17 cellular contexts compared by ENCODE assay signal in the genomic region with DNA sequence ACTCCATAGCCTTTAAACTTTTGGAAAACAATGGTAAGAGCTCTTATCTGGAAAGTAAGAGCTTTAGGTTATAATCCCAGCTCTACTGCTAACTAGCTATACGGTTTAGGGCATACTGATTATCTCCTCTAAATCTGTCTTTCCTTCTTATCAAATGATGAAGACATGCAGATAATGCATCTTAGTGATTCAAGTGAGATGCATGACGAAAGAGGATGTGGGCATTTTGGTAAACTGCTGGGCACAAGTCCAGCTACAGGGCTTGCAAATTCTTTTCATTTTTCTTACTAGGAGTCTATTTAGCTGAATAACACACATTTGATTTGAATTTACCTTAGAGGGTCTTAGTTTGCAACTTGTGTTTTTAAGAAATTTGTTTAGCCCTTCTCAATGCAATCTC.
A peak's percentile ranks its signal among the peaks of the same experiment; 100 is the strongest.
DNase-seq lines count a peak whose midpoint lies in the region; ATAC-seq and TF ChIP-seq lines count a peak whose summit lies in the region.
"Had no signal": no experiment of that assay in that cellular context is flagged by ENCODE, and none has a peak within 500 bp of the region (broad histone marks: within the 10 kb centered on the region; RNA-seq: fewer than 3 reads in every experiment).

No MANE protein-coding gene starts in this region.

- in situ Hi-C loops in astrocyte of the cerebellum (cut with HindIII; ENCODE audit: low sequenced_read_pairs) = no loop called here

- H3K36me3 Mint-ChIP-seq in osteocyte (ENCODE audit: unreplicated experiment) = peaks cover 2% of the 10 kb centered on the region
- H3K36me3 Mint-ChIP-seq in activated CD8-positive, alpha-beta T cell treated with anti-CD3 and anti-CD28 coated beads, Interleukin-2, amount 10 ng/mL, durations not matched to agents 7 days and 5 days (ENCODE audit: low read depth) = no peaks in the 10 kb centered on the region
- H3K36me3 Mint-ChIP-seq: immature natural killer cell had no signal

- peak; percentile 68 for DNase-seq in AG10803 (ENCODE audit: low read depth)
- peak; percentile 7 for DNase-seq in MG63
- peak; percentile 56 for DNase-seq in astrocyte of the cerebellum (ENCODE audit: low read depth)
- peak; percentile 0 for DNase-seq in hepatocyte (ENCODE audit: low spot score)
- no peak for DNase-seq in ecto neural progenitor cell (ENCODE audit: low spot score)
- DNase-seq in DMS79 treated with DMSO at 0.1 percent for 48 hours (lab: John Stamatoyannopoulos, UW) = no peak
- no peak for DNase-seq in osteocyte (ENCODE audit: extremely low spot score, unreplicated experiment)
- no peak for DNase-seq in activated CD8-positive, alpha-beta T cell treated with anti-CD3 and anti-CD28 coated beads, Interleukin-2, amount 10 ng/mL, durations not matched to agents 7 days and 5 days
- DNase-seq: activated CD4-positive, alpha-beta T cell treated with anti-CD3 and anti-CD28 coated beads, Interleukin-2, amount 10 ng/mL, durations not matched to agents 24 days and 14 days; activated T-cell treated with anti-CD3 and anti-CD28 coated beads, Interleukin-2, amount 50 U/mL, for 72 hours; amygdala; DMS 273 treated with DMSO at 0.1 percent for 48 hours; gastrocnemius medialis; immature natural killer cell; mucosa of descending colon had no signal

- no peaks in the 10 kb centered on the region for H3K9me2 ChIP-seq in hepatocyte (replicated peaks; ENCODE audit: insufficient read depth)

- H3K27me3 ChIP-seq in MG63 = no peaks in the 10 kb centered on the region
- H3K27me3 ChIP-seq in hepatocyte = no peaks in the 10 kb centered on the region
- H3K27me3 ChIP-seq: gastrocnemius medialis had no signal

- H3K27ac ChIP-seq in hepatocyte = no peak overlapping the region
- H3K27ac ChIP-seq: gastrocnemius medialis had no signal

- H3K4me1 ChIP-seq in hepatocyte (ENCODE audit: insufficient read depth) = no peaks in the 10 kb centered on the region
- H3K4me1 ChIP-seq: gastrocnemius medialis, HAP-1 had no signal

- no peak overlapping the region for H3K4me3 Mint-ChIP-seq in osteocyte (ENCODE audit: unreplicated experiment)
- no peak overlapping the region for H3K4me3 Mint-ChIP-seq in activated CD8-positive, alpha-beta T cell treated with anti-CD3 and anti-CD28 coated beads, Interleukin-2, amount 10 ng/mL, durations not matched to agents 7 days and 5 days
- H3K4me3 Mint-ChIP-seq: activated CD4-positive, alpha-beta T cell treated with anti-CD3 and anti-CD28 coated beads, Interleukin-2, amount 10 ng/mL, durations not matched to agents 24 days and 14 days; activated T-cell treated with anti-CD3 and anti-CD28 coated beads, Interleukin-2, amount 50 U/mL, for 72 hours; immature natural killer cell had no signal

- CTCF ChIA-PET in activated CD8-positive, alpha-beta T cell treated with anti-CD3 and anti-CD28 coated beads, Interleukin-2, amount 10 ng/mL, durations not matched to agents 7 days and 5 days (lab: Charles Lee) = no interaction called here

- H3K36me3 ChIP-seq in MG63 (no peaks in the 10 kb centered on the region), hepatocyte (replicated peaks; ENCODE audit: insufficient read depth, low read depth) (no peaks in the 10 kb centered on the region)
- H3K36me3 ChIP-seq: gastrocnemius medialis, HAP-1 had no signal

- peaks cover 31% of the 10 kb centered on the region for H3K4me1 Mint-ChIP-seq in osteocyte (ENCODE audit: unreplicated experiment)
- H3K4me1 Mint-ChIP-seq in activated CD8-positive, alpha-beta T cell treated with anti-CD3 and anti-CD28 coated beads, Interleukin-2, amount 10 ng/mL, durations not matched to agents 7 days and 5 days (ENCODE audit: low read depth) = no peaks in the 10 kb centered on the region
- H3K4me1 Mint-ChIP-seq: activated CD4-positive, alpha-beta T cell treated with anti-CD3 and anti-CD28 coated beads, Interleukin-2, amount 10 ng/mL, durations not matched to agents 24 days and 14 days; immature natural killer cell had no signal

- H3K4me3 ChIP-seq in AG10803 (ENCODE audit: low read length) = no peak overlapping the region
- H3K4me3 ChIP-seq in MG63 = no peak overlapping the region
- no peak overlapping the region for H3K4me3 ChIP-seq in astrocyte of the cerebellum (ENCODE audit: low read depth, low read length)
- H3K4me3 ChIP-seq in hepatocyte = no peak overlapping the region
- H3K4me3 ChIP-seq: gastrocnemius medialis, HAP-1, mucosa of descending colon had no signal

- H2AFZ ChIP-seq in hepatocyte = no peak overlapping the region

- no peak overlapping the region for H3K4me2 ChIP-seq in hepatocyte

- 55% methylated on average over 2 of the region's 2 CpGs for WGBS in hepatocyte (ENCODE audit: low lambda C conversion rate, missing lambda C conversion rate)

- TF ChIP-seq CTCF in AG10803 (conservative IDR thresholded peaks at IDR 0.05; ENCODE audit: low read length) = no peak
- TF ChIP-seq CTCF in astrocyte of the cerebellum (IDR thresholded peaks at IDR 0.05; ENCODE audit: low read depth, low read length, missing control alignments) = no peak
- no peak for TF ChIP-seq CTCF in hepatocyte (IDR thresholded peaks at IDR 0.05; ENCODE audit: poor library complexity)
- TF ChIP-seq CTCF in osteocyte (IDR thresholded peaks at IDR 0.05) = no peak

- POLR2A ChIA-PET in activated CD8-positive, alpha-beta T cell treated with anti-CD3 and anti-CD28 coated beads, Interleukin-2, amount 10 ng/mL, durations not matched to agents 7 days and 5 days (lab: Charles Lee) = no interaction called here

- H3K9me3 Mint-ChIP-seq in osteocyte (ENCODE audit: unreplicated experiment) = peaks cover 20% of the 10 kb centered on the region
- peaks cover under 1% of the 10 kb centered on the region for H3K9me3 Mint-ChIP-seq in activated CD8-positive, alpha-beta T cell treated with anti-CD3 and anti-CD28 coated beads, Interleukin-2, amount 10 ng/mL, durations not matched to agents 7 days and 5 days (ENCODE audit: insufficient read depth)

- no peak overlapping the region for H3K27ac Mint-ChIP-seq in osteocyte (ENCODE audit: unreplicated experiment)
- H3K27ac Mint-ChIP-seq in activated CD8-positive, alpha-beta T cell treated with anti-CD3 and anti-CD28 coated beads, Interleukin-2, amount 10 ng/mL, durations not matched to agents 7 days and 5 days = no peak overlapping the region
- H3K27ac Mint-ChIP-seq: activated CD4-positive, alpha-beta T cell treated with anti-CD3 and anti-CD28 coated beads, Interleukin-2, amount 10 ng/mL, durations not matched to agents 24 days and 14 days; activated T-cell treated with anti-CD3 and anti-CD28 coated beads, Interleukin-2, amount 50 U/mL, for 72 hours; immature natural killer cell had no signal

- H3K9me3 ChIP-seq in MG63 (0 out of 2 replicates have a peak, but pooled peaks cover 2% of the 10 kb centered on the region), hepatocyte (ENCODE audit: low read depth) (no peaks in the 10 kb centered on the region)
- H3K9me3 ChIP-seq: gastrocnemius medialis, HAP-1, mucosa of descending colon had no signal

- no peaks in the 10 kb centered on the region for H4K20me1 ChIP-seq in hepatocyte (ENCODE audit: insufficient read depth, poor library complexity, severe bottlenecking)

- H3K27me3 Mint-ChIP-seq in osteocyte (ENCODE audit: unreplicated experiment) = no peaks in the 10 kb centered on the region
- H3K27me3 Mint-ChIP-seq in activated CD8-positive, alpha-beta T cell treated with anti-CD3 and anti-CD28 coated beads, Interleukin-2, amount 10 ng/mL, durations not matched to agents 7 days and 5 days (ENCODE audit: low read depth) = no peaks in the 10 kb centered on the region
- H3K27me3 Mint-ChIP-seq: activated CD4-positive, alpha-beta T cell treated with anti-CD3 and anti-CD28 coated beads, Interleukin-2, amount 10 ng/mL, durations not matched to agents 24 days and 14 days had no signal

- no peak for ATAC-seq in activated CD8-positive, alpha-beta T cell treated with anti-CD3 and anti-CD28 coated beads, Interleukin-2, amount 10 ng/mL, durations not matched to agents 7 days and 5 days
- ATAC-seq: activated T-cell treated with anti-CD3 and anti-CD28 coated beads, Interleukin-2, amount 50 U/mL, for 72 hours; gastrocnemius medialis; mucosa of descending colon; Panc1 had no signal

- H3K79me2 ChIP-seq in hepatocyte = no peaks in the 10 kb centered on the region

Comparison
In these comparisons a context has a peak if more than half of its experiments do, and no peak if none do; other contexts are left out.
1. DNase-seq: peak in AG10803 (single experiment), MG63 (single experiment), astrocyte of the cerebellum (single experiment) and hepatocyte (single experiment); none in ecto neural progenitor cell (single experiment), DMS79 treated with DMSO at 0.1 percent for 48 hours (single experiment), osteocyte (single experiment) and activated CD8-positive, alpha-beta T cell treated with anti-CD3 and anti-CD28 coated beads, Interleukin-2, amount 10 ng/mL, durations not matched to agents 7 days and 5 days (single experiment).